Comparison of ENCODE assay signal across 21 cellular contexts in the genomic region with DNA sequence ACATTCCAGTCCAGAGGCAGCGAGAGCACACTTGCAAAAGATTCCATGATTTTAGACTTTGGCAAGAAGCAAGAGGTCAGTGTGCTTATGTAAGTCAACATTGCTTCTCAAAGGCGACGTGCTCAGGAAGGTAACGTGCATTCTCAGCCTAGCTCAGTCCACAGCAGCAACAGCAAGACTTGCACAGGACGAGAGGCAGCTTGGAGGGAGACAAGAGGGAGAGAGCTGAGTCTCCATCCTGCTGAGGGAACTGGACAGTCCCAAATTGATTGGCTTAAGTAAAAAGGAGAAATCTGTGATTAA. TPM values are rescaled to one million over a fixed set of nuclear protein-coding genes. Genes with fewer than 3 reads are reported as not detected.
DNase-seq lines count a peak whose midpoint lies in the region; ATAC-seq, FAIRE-seq and TF ChIP-seq lines count a peak whose summit lies in the region.
"Had no signal": no experiment of that assay in that cellular context is flagged by ENCODE, and none has a peak within 500 bp of the region (broad histone marks: within the 10 kb centered on the region; RNA-seq: fewer than 3 reads in every experiment).

No MANE protein-coding gene starts in this region.

- H3K14ac ChIP-seq in IMR-90 (replicated peaks; ENCODE audit: low read depth, low read length) (no peak overlapping the region), H1 (ENCODE audit: insufficient read length) (no peak overlapping the region)

- H2BK5ac ChIP-seq in IMR-90 (ENCODE audit: low read depth, low read length, poor library complexity, severe bottlenecking): no peak overlapping the region
- no peak overlapping the region for H2BK5ac ChIP-seq in H1 (ENCODE audit: low read depth, low read length)

- H3K9ac ChIP-seq in IMR-90 (ENCODE audit: low read depth, low read length) (no peak overlapping the region), H1 (replicated peaks in 1 of 4; ENCODE audit: extremely low read depth in 1 of 4, low read depth in 3 of 4, low read length in 3 of 4) (no peak overlapping the region)
- H3K9ac ChIP-seq: GM23248 had no signal

- in situ Hi-C loops in IMR-90 (cut with MboI; ENCODE audit: low sequenced_read_pairs): loop anchor here (25.0 kb wide), 1 partner anchor 106 kb away; no protein-coding TSS in a partner anchor

- H3K4me2 ChIP-seq in IMR-90 (ENCODE audit: low read depth, low read length) (peak overlapping the region; percentile 55), H1 (ENCODE audit: insufficient read depth in 1 of 2, low read depth in 2 of 2, low read length in 2 of 2) (no peak overlapping the region)

- no peaks in the 10 kb centered on the region for H3K23me2 ChIP-seq in H1 (ENCODE audit: low read depth, low read length)

- peaks cover 0 to 2% (median 0%) of the 10 kb centered on the region in 7 donors for H3K9me3 Mint-ChIP-seq in naive B cell
- no peaks in the 10 kb centered on the region for H3K9me3 Mint-ChIP-seq in activated naive CD8-positive, alpha-beta T cell treated with anti-CD3 and anti-CD28 coated beads, Interleukin-2, amount 50 U/mL, for 24 hours

- CTCF ChIA-PET in IMR-90 (lab: Yijun Ruan, JAX): interaction anchor here (0.6 kb wide), 1 partner anchor 16 kb away, joined by 3 read pairs; no protein-coding TSS in a partner anchor
- CTCF ChIA-PET in H1 (lab: Charles Lee; ENCODE audit: partially characterized antibody): interaction anchor here (0.5 to 1.0 kb wide), 3 partner anchors 20 to 84 kb away, joined by 3 to 4 read pairs (median 4); no protein-coding TSS in a partner anchor

- intact Hi-C loops in IMR-90 (cut with micrococcal nuclease): no loop called here

- no peak overlapping the region for H3K27ac Mint-ChIP-seq in naive B cell
- no peak overlapping the region for H3K27ac Mint-ChIP-seq in activated naive CD8-positive, alpha-beta T cell treated with anti-CD3 and anti-CD28 coated beads, Interleukin-2, amount 50 U/mL, for 24 hours

- H3K36me3 ChIP-seq in IMR-90 (ENCODE audit: control insufficient read depth, insufficient read depth, low read length) (no peaks in the 10 kb centered on the region), H1 (ENCODE audit: control insufficient read depth in 2 of 4, insufficient read depth in 4 of 4, low read length in 3 of 4) (no peaks in the 10 kb centered on the region)

- no CpG with 5 or more reads among the region's 5 CpGs for WGBS in IMR-90 (ENCODE audit: extremely low coverage in 2 of 2, insufficient read length in 1 of 2), 2 experiments
- 82% methylated on average over 5 of the region's 5 CpGs; no CpG with 5 or more reads in 1 of the 2 experiments for WGBS in H1 (ENCODE audit: extremely low coverage in 1 of 2, insufficient coverage in 1 of 2, insufficient read length in 1 of 2, insufficient replicate concordance in 2 of 2, low coverage in 1 of 2, low lambda C conversion rate in 2 of 2, missing lambda C conversion rate in 1 of 2), 2 experiments

- H2AK5ac ChIP-seq in IMR-90 (ENCODE audit: low read depth, low read length) (no peak overlapping the region), H1 (ENCODE audit: low read depth, low read length) (no peak overlapping the region; the same call in 1 of the 2 replicates)

- H2AK9ac ChIP-seq in IMR-90 (replicated peaks; ENCODE audit: low read depth, low read length, poor library complexity): no peak overlapping the region

- H3K4me3 ChIP-seq in IMR-90 (ENCODE audit: insufficient read depth, low read depth, low read length): no peak overlapping the region
- H3K4me3 ChIP-seq in H1 (ENCODE audit: extremely low read depth in 1 of 4, insufficient read depth in 2 of 4, low read depth in 3 of 4, low read length in 4 of 4): no peak overlapping the region
- H3K4me3 ChIP-seq: GM23248 had no signal

- H3K27ac ChIP-seq in 22Rv1 (peak overlapping the region; percentile 56), IMR-90 (ENCODE audit: insufficient read depth, low read length) (no peak overlapping the region), H1 (ENCODE audit: low read depth, low read length) (no peak overlapping the region)
- H3K27ac ChIP-seq: GM23248 had no signal

- no peak for TF ChIP-seq POLR2A in IMR-90 (IDR thresholded peaks at IDR 0.05; ENCODE audit: low read depth, low read length)
- TF ChIP-seq POLR2A in H1 (IDR thresholded peaks at IDR 0.05; ENCODE audit: control extremely low read depth in 1 of 2, low read depth in 2 of 2, low read length in 2 of 2): no peak

- no peaks in the 10 kb centered on the region for H3K79me1 ChIP-seq in IMR-90 (ENCODE audit: low read depth in 1 of 2, low read length in 2 of 2)
- no peaks in the 10 kb centered on the region for H3K79me1 ChIP-seq in H1 (ENCODE audit: low read depth, low read length)

- H3K56ac ChIP-seq in IMR-90 (ENCODE audit: extremely low read depth, insufficient read depth, low read length) (no peak overlapping the region), H1 (replicated peaks; ENCODE audit: insufficient read length, low read depth, low read length) (no peak overlapping the region)

- H2BK20ac ChIP-seq in IMR-90 (ENCODE audit: low read depth, low read length) (no peak overlapping the region), H1 (ENCODE audit: low read length) (no peak overlapping the region)

- DNase-seq in IMR-90 (peak; percentile 16), H1 (ENCODE audit: low read depth in 1 of 2, low spot score in 2 of 2) (no peak), naive B cell (no peak)
- no peak for DNase-seq in activated naive CD8-positive, alpha-beta T cell treated with anti-CD3 and anti-CD28 coated beads, Interleukin-2, amount 50 U/mL, for 24 hours
- DNase-seq in stimulated activated CD4-positive, alpha-beta T cell treated with anti-CD3 and anti-CD28 coated beads, Interleukin-4, amount 100 ng/mL, for 4 hours: no peak
- no peak for DNase-seq in stimulated activated naive CD8-positive, alpha-beta T cell treated with anti-CD3 and anti-CD28 coated beads, Interleukin-15, Interleukin-2, amounts not matched to agents 100 U/mL and 50 U/mL, for 24 hours
- DNase-seq: activated naive CD4-positive, alpha-beta T cell treated with anti-CD3 and anti-CD28 coated beads, Interleukin-2, amount 50 U/mL, for 16 hours; activated T-cell treated with anti-CD3 and anti-CD28 coated beads, Interleukin-2, amount 50 U/mL, for 1 hour; effector CD4-positive, alpha-beta T cell; hippocampal formation; kidney glomerular epithelial cell; NCI-H2081; NCI-H510A treated with DMSO at 0.1 percent for 48 hours; stimulated activated CD4-positive, alpha-beta T cell treated with anti-CD3 and anti-CD28 coated beads, Interleukin-15, amount 100 ng/mL, for 24 hours had no signal

- dilution Hi-C loops in IMR-90 (cut with HindIII; ENCODE audit: low sequenced_read_pairs, unreplicated experiment): no loop called here

- H4K20me1 ChIP-seq in IMR-90 (ENCODE audit: insufficient read depth, low read length) (no peaks in the 10 kb centered on the region), H1 (replicated peaks in 1 of 2; ENCODE audit: control insufficient read depth in 1 of 2, insufficient read depth in 2 of 2, low read length in 2 of 2) (no peaks in the 10 kb centered on the region)

- no peak overlapping the region for H2BK12ac ChIP-seq in H1 (ENCODE audit: low read depth, low read length)

- no peak for TF ChIP-seq RAD21 in IMR-90 (IDR thresholded peaks at IDR 0.05; ENCODE audit: low read length)
- no peak for TF ChIP-seq RAD21 in H1 (IDR thresholded peaks at IDR 0.05 in 1 of 2, conservative IDR thresholded peaks at IDR 0.05 in 1 of 2; ENCODE audit: low read depth in 2 of 2, low read length in 2 of 2)

- H4K91ac ChIP-seq in IMR-90 (ENCODE audit: insufficient read depth, low read depth, low read length) (no peak overlapping the region), H1 (replicated peaks; ENCODE audit: insufficient read length, low read length) (no peak overlapping the region)

- no peak overlapping the region for H3K4ac ChIP-seq in IMR-90 (ENCODE audit: low read depth, low read length)
- no peak overlapping the region for H3K4ac ChIP-seq in H1 (replicated peaks; ENCODE audit: insufficient read length, low read depth, low read length)

- TF ChIP-seq CTCF in 22Rv1 (IDR thresholded peaks at IDR 0.05) (no peak), IMR-90 (conservative IDR thresholded peaks at IDR 0.05; ENCODE audit: low read depth, low read length) (no peak), H1 (IDR thresholded peaks at IDR 0.05; ENCODE audit: control extremely low read depth in 1 of 3, insufficient read depth in 1 of 3, low read depth in 1 of 3, low read length in 3 of 3) (no peak)

- no TSS peak for BruUV-seq in IMR-90 (replicated peaks; lab: Mats Ljungman, UMichigan)

- peaks cover 4% of the 10 kb centered on the region; the same call in 1 of the 2 replicates for H3K9me1 ChIP-seq in IMR-90 (ENCODE audit: insufficient read depth, low read length)

- H3K9me3 ChIP-seq in IMR-90 (ENCODE audit: control insufficient read depth, insufficient read depth, low read length) (no peaks in the 10 kb centered on the region), H1 (ENCODE audit: insufficient read depth in 2 of 2, low read depth in 1 of 2, low read length in 1 of 2) (no peaks in the 10 kb centered on the region)

- no peak for FAIRE-seq in H1 (lab: Jason Lieb, UNC)
- FAIRE-seq: bronchial epithelial cell, D721Med, TTC549 had no signal

- no peak overlapping the region for H3K18ac ChIP-seq in IMR-90 (ENCODE audit: low read depth, low read length)
- no peak overlapping the region for H3K18ac ChIP-seq in H1 (ENCODE audit: extremely low read depth, low read length)

- H2AFZ ChIP-seq in IMR-90 (replicated peaks; ENCODE audit: low read length, poor library complexity): peak overlapping the region; percentile 54
- peak overlapping the region; percentile 86; the same call in 1 of the 2 replicates for H2AFZ ChIP-seq in H1 (ENCODE audit: low read length)
- H2AFZ ChIP-seq: GM23248 had no signal

- ATAC-seq in IMR-90 (ENCODE audit: low read depth) (peak; percentile 54), naive B cell (ENCODE audit: low read depth in 2 of 2) (no peak), HG03457 (IDR thresholded peaks at IDR 0.05; ENCODE audit: unreplicated experiment) (no peak)
- ATAC-seq in activated naive CD8-positive, alpha-beta T cell treated with anti-CD3 and anti-CD28 coated beads, Interleukin-2, amount 50 U/mL, for 24 hours: no peak
- no peak for ATAC-seq in stimulated activated naive CD8-positive, alpha-beta T cell treated with anti-CD3 and anti-CD28 coated beads, Interleukin-15, Interleukin-2, amounts not matched to agents 100 U/mL and 50 U/mL, for 24 hours
- ATAC-seq: Panc1 had no signal

- H2BK120ac ChIP-seq in IMR-90 (ENCODE audit: low read depth, low read length) (no peak overlapping the region), H1 (replicated peaks; ENCODE audit: low read depth, low read length) (no peak overlapping the region)

- no peak overlapping the region for H4K8ac ChIP-seq in IMR-90 (ENCODE audit: low read depth in 2 of 2, low read length in 2 of 2)
- no peak overlapping the region for H4K8ac ChIP-seq in H1 (ENCODE audit: extremely low read depth, insufficient read depth, low read length)

- H3K27me3 ChIP-seq in IMR-90 (ENCODE audit: control insufficient read depth, insufficient read depth, low read length) (peaks cover 2% of the 10 kb centered on the region; the same call in 1 of the 2 replicates), H1 (replicated peaks in 1 of 4; ENCODE audit: control insufficient read depth in 3 of 4, extremely low read depth in 1 of 4, insufficient read depth in 3 of 4, low read length in 3 of 4) (no peaks in the 10 kb centered on the region)

- H3K4me3 Mint-ChIP-seq in naive B cell: peak overlapping the region in 7 of 8 donors; percentile 68 to 85 (median 78)
- H3K4me3 Mint-ChIP-seq in activated naive CD8-positive, alpha-beta T cell treated with anti-CD3 and anti-CD28 coated beads, Interleukin-2, amount 50 U/mL, for 24 hours: no peak overlapping the region

- no peaks in the 10 kb centered on the region for H3K79me2 ChIP-seq in H1 (ENCODE audit: control insufficient read depth in 1 of 2, insufficient read depth in 2 of 2, low read length in 2 of 2)

- no peaks in the 10 kb centered on the region for H3K36me3 Mint-ChIP-seq in naive B cell
- no peaks in the 10 kb centered on the region for H3K36me3 Mint-ChIP-seq in activated naive CD8-positive, alpha-beta T cell treated with anti-CD3 and anti-CD28 coated beads, Interleukin-2, amount 50 U/mL, for 24 hours (ENCODE audit: low read depth)

- H3K4me1 Mint-ChIP-seq in naive B cell: peaks cover 30 to 60% (median 36%) of the 10 kb centered on the region in 3 donors
- H3K4me1 Mint-ChIP-seq in activated naive CD8-positive, alpha-beta T cell treated with anti-CD3 and anti-CD28 coated beads, Interleukin-2, amount 50 U/mL, for 24 hours: peaks cover 17% of the 10 kb centered on the region

- no peak for TF ChIP-seq EP300 in H1 (IDR thresholded peaks at IDR 0.05; ENCODE audit: borderline replicate concordance in 1 of 2, low read depth in 2 of 2, low read length in 2 of 2)

- H3K4me1 ChIP-seq in IMR-90 (ENCODE audit: control insufficient read depth, insufficient read depth, low read length): peaks cover 4% of the 10 kb centered on the region
- H3K4me1 ChIP-seq in H1 (replicated peaks in 1 of 4; ENCODE audit: control insufficient read depth in 3 of 4, insufficient read depth in 4 of 4, low read length in 3 of 4): no peaks in the 10 kb centered on the region

- H4K5ac ChIP-seq in IMR-90 (ENCODE audit: low read depth, low read length): no peak overlapping the region
- no peak overlapping the region for H4K5ac ChIP-seq in H1 (ENCODE audit: insufficient read length, low read depth, low read length)

- H3K23ac ChIP-seq in IMR-90 (ENCODE audit: low read depth, low read length) (0 out of 2 replicates have a peak overlapping the region, but pooled peaks have one; percentile 45), H1 (ENCODE audit: insufficient read length) (no peak overlapping the region)

- H2BK15ac ChIP-seq in IMR-90 (ENCODE audit: low read depth, low read length) (no peak overlapping the region), H1 (ENCODE audit: low read length) (no peak overlapping the region)

- POLR2A ChIA-PET in IMR-90 (lab: Charles Lee; ENCODE audit: unreplicated experiment): no interaction called here
- POLR2A ChIA-PET in H1 (lab: Charles Lee; ENCODE audit: partially characterized antibody): no interaction called here

- no peaks in the 10 kb centered on the region for H3K27me3 Mint-ChIP-seq in naive B cell
- H3K27me3 Mint-ChIP-seq in activated naive CD8-positive, alpha-beta T cell treated with anti-CD3 and anti-CD28 coated beads, Interleukin-2, amount 50 U/mL, for 24 hours: no peaks in the 10 kb centered on the region

RNA-seq across cellular contexts. Expression of a gene that starts 56.5 kb away (rescaled TPM):
- 328 and 537 TPM in 2 replicates for total RNA-seq in IMR-90 (2012; rRNA removed)
- polyA plus RNA-seq in IMR-90 (2012; rRNA removed) (99.8 and 135 TPM in 2 replicates), H1 (2011; rRNA removed) (39.1 and 87.4 TPM in 2 replicates), naive B cell (ENCODE audit: low read depth in 6 of 6) (100 to 1,000 TPM; 251 to 474 (median 307) TPM)
- polyA plus RNA-seq in IMR-90 (2012; cell fraction: cytosol; rRNA removed): 19.3 and 45.6 TPM in 2 replicates
- 5.8 and 62.3 TPM in 2 replicates for polyA plus RNA-seq in IMR-90 (2012; cell fraction: nucleus; rRNA removed; ENCODE audit: low replicate concordance)
- total RNA-seq in H1 (2021; fragmentation: NEBNext Ultra II Directional; extraction: Animal tissue kit (Norgen Biotek cat#: 25700)): 167 and 214 TPM in 2 replicates
- polyA plus RNA-seq in H1 (2011; cell fraction: cytosol; rRNA removed): 92.5 TPM
- polyA plus RNA-seq in H1 (2011; cell fraction: nucleus; rRNA removed): 67.4 TPM
- polyA plus RNA-seq in H1 (2012, experiment 1 of 2): 138 to 236 TPM (median 166 TPM) in 4 replicates
- polyA plus RNA-seq in H1 (2012, experiment 2 of 2): 38.0 TPM
- 296 TPM for polyA plus RNA-seq in H1 (2013, experiment 1 of 2)
- 306 TPM for polyA plus RNA-seq in H1 (2013, experiment 2 of 2)
- polyA minus RNA-seq in H1 (2011; rRNA and poly(A)+ RNA removed): 197 and 236 TPM in 2 replicates
- polyA minus RNA-seq in H1 (2011; cell fraction: cytosol; rRNA and poly(A)+ RNA removed): 146 TPM
- 133 TPM for polyA minus RNA-seq in H1 (2011; cell fraction: nucleus; rRNA and poly(A)+ RNA removed)
